In genomic region chr15:57124036-57124435, GRCh38 we compare ENCODE assay signal across 26 cellular contexts.
"Had no signal": no experiment of that assay in that cellular context is flagged by ENCODE, and none has a peak within 500 bp of the region (broad histone marks: within the 10 kb centered on the region; RNA-seq: fewer than 3 reads in every experiment).

No MANE protein-coding gene starts in this region.

- H3K36me3 ChIP-seq: thoracic aorta, thyroid gland, tibial nerve, transverse colon, upper lobe of left lung, upper lobe of right lung, uterus had no signal

- H3K4me3 ChIP-seq: stomach, suprapubic skin, testis, thoracic aorta, thyroid gland, tibial artery, tibial nerve, transverse colon, upper lobe of left lung, upper lobe of right lung, uterus, vagina had no signal

- H3K27me3 Mint-ChIP-seq: stimulated activated memory B cell treated with anti-CD40 and anti-IgM and Interleukin-4, amounts not matched to agents 10 μg/mL and 1 μg/mL and 100 μg/mL, for 72 hours; stimulated activated naive B cell treated with anti-CD40 and anti-IgM and Interleukin-4, amounts not matched to agents 10 μg/mL and 1 μg/mL and 100 μg/mL, for 72 hours; stimulated activated naive CD8-positive, alpha-beta T cell treated with anti-CD3 and anti-CD28 coated beads, Interleukin-15, amount 100 ng/mL, for 72 hours; stimulated activated naive CD8-positive, alpha-beta T cell treated with anti-CD3 and anti-CD28 coated beads, Interleukin-15, Interleukin-2, amounts not matched to agents 100 ng/mL and 50 ng/mL, for 24 hours; type B pancreatic cell had no signal

- H3K27me3 ChIP-seq: stomach, suprapubic skin, testis, thyroid gland, tibial artery, tibial nerve, transverse colon, upper lobe of left lung, upper lobe of right lung, uterus, vagina had no signal

- H3K27ac Mint-ChIP-seq: stimulated activated effector memory CD8-positive, alpha-beta T cell treated with anti-CD3 and anti-CD28 coated beads, Interleukin-12 subunit alpha, Interleukin-12 subunit beta, amount 100 ng/mL, for 72 hours; stimulated activated memory B cell treated with anti-CD40 and anti-IgM and Interleukin-4, amounts not matched to agents 10 μg/mL and 1 μg/mL and 100 μg/mL, for 72 hours; stimulated activated naive CD8-positive, alpha-beta T cell treated with anti-CD3 and anti-CD28 coated beads, Interleukin-15, amount 100 ng/mL, for 72 hours; stimulated activated naive CD8-positive, alpha-beta T cell treated with anti-CD3 and anti-CD28 coated beads, Interleukin-15, Interleukin-2, amounts not matched to agents 100 ng/mL and 50 ng/mL, for 24 hours; type B pancreatic cell had no signal

- H3K4me3 Mint-ChIP-seq: stimulated activated effector memory CD8-positive, alpha-beta T cell treated with anti-CD3 and anti-CD28 coated beads, Interleukin-12 subunit alpha, Interleukin-12 subunit beta, amount 100 ng/mL, for 72 hours; stimulated activated memory B cell treated with anti-CD40 and anti-IgM and Interleukin-4, amounts not matched to agents 10 μg/mL and 1 μg/mL and 100 μg/mL, for 72 hours; stimulated activated naive B cell treated with anti-CD40 and anti-IgM and Interleukin-4, amounts not matched to agents 10 μg/mL and 1 μg/mL and 100 μg/mL, for 72 hours; stimulated activated naive CD8-positive, alpha-beta T cell treated with anti-CD3 and anti-CD28 coated beads, Interleukin-15, amount 100 ng/mL, for 72 hours; stimulated activated naive CD8-positive, alpha-beta T cell treated with anti-CD3 and anti-CD28 coated beads, Interleukin-15, Interleukin-2, amounts not matched to agents 100 ng/mL and 50 ng/mL, for 24 hours; type B pancreatic cell had no signal

- DNase-seq: stimulated activated CD4-positive, alpha-beta T cell treated with anti-CD3 and anti-CD28 coated beads, Interleukin-2, amount 100 ng/mL, for 24 hours; stimulated activated CD4-positive, alpha-beta T cell treated with anti-CD3 and anti-CD28 coated beads, Interleukin-2, amount 100 ng/mL, for 48 hours; stimulated activated CD4-positive, alpha-beta T cell treated with anti-CD3 and anti-CD28 coated beads, Interleukin-4, amount 100 ng/mL, for 1 hour; stimulated activated CD4-positive, alpha-beta T cell treated with anti-CD3 and anti-CD28 coated beads, Interleukin-4, amount 100 ng/mL, for 24 hours; stimulated activated CD4-positive, alpha-beta T cell treated with anti-CD3 and anti-CD28 coated beads, Interleukin-4, amount 100 ng/mL, for 4 hours; stimulated activated CD8-positive, alpha-beta memory T cell treated with anti-CD3 and anti-CD28 coated beads, Interleukin-4, amount 100 ng/mL, for 48 hours; stimulated activated naive B cell treated with anti-CD40 and anti-IgM and Interleukin-4, amounts not matched to agents 10 μg/mL and 1 μg/mL and 100 μg/mL, for 72 hours; stimulated activated naive CD4-positive, alpha-beta T cell treated with Interleukin-2 at 50 U/mL for 16 hours; stimulated activated naive CD8-positive, alpha-beta T cell treated with anti-CD3 and anti-CD28 coated beads, Interleukin-15, amount 100 ng/mL, for 72 hours; stimulated activated naive CD8-positive, alpha-beta T cell treated with anti-CD3 and anti-CD28 coated beads, Interleukin-15, Interleukin-2, amounts not matched to agents 100 U/mL and 50 U/mL, for 24 hours; stomach; testis; thyroid gland; tibial artery; transverse colon; upper lobe of left lung; upper lobe of right lung; uterus had no signal

- H3K4me1 ChIP-seq: testis, thyroid gland, vagina had no signal

- ATAC-seq: stimulated activated effector memory CD8-positive, alpha-beta T cell treated with anti-CD3 and anti-CD28 coated beads, Interleukin-12 subunit alpha, Interleukin-12 subunit beta, amount 100 ng/mL, for 72 hours; stimulated activated memory B cell treated with anti-CD40 and anti-IgM and Interleukin-4, amounts not matched to agents 10 μg/mL and 1 μg/mL and 100 μg/mL, for 72 hours; stimulated activated naive B cell treated with anti-CD40 and anti-IgM and Interleukin-4, amounts not matched to agents 10 μg/mL and 1 μg/mL and 100 μg/mL, for 72 hours; stimulated activated naive CD8-positive, alpha-beta T cell treated with anti-CD3 and anti-CD28 coated beads, Interleukin-15, amount 100 ng/mL, for 72 hours; stimulated activated naive CD8-positive, alpha-beta T cell treated with anti-CD3 and anti-CD28 coated beads, Interleukin-15, Interleukin-2, amounts not matched to agents 100 U/mL and 50 U/mL, for 24 hours; upper lobe of right lung had no signal

- H3K27ac ChIP-seq: stomach, suprapubic skin, testis, thoracic aorta, thyroid gland, tibial artery, tibial nerve, transverse colon, upper lobe of left lung, upper lobe of right lung, uterus, vagina had no signal

- H3K9me3 Mint-ChIP-seq: stimulated activated effector memory CD8-positive, alpha-beta T cell treated with anti-CD3 and anti-CD28 coated beads, Interleukin-12 subunit alpha, Interleukin-12 subunit beta, amount 100 ng/mL, for 72 hours; stimulated activated memory B cell treated with anti-CD40 and anti-IgM and Interleukin-4, amounts not matched to agents 10 μg/mL and 1 μg/mL and 100 μg/mL, for 72 hours; stimulated activated naive B cell treated with anti-CD40 and anti-IgM and Interleukin-4, amounts not matched to agents 10 μg/mL and 1 μg/mL and 100 μg/mL, for 72 hours; stimulated activated naive CD8-positive, alpha-beta T cell treated with anti-CD3 and anti-CD28 coated beads, Interleukin-15, amount 100 ng/mL, for 72 hours; stimulated activated naive CD8-positive, alpha-beta T cell treated with anti-CD3 and anti-CD28 coated beads, Interleukin-15, Interleukin-2, amounts not matched to agents 100 ng/mL and 50 ng/mL, for 24 hours; type B pancreatic cell had no signal

- H3K9me3 ChIP-seq: stomach, suprapubic skin, testis, thoracic aorta, thyroid gland, tibial artery, tibial nerve, transverse colon, upper lobe of left lung, upper lobe of right lung, uterus, vagina had no signal
